ENCODE assay signal across 30 cellular contexts in genomic region chr12:5691943-5692342, GRCh38.
DNase-seq lines count a peak whose midpoint lies in the region; ATAC-seq, FAIRE-seq and TF ChIP-seq lines count a peak whose summit lies in the region.
"Had no signal": no experiment of that assay in that cellular context is flagged by ENCODE, and none has a peak within 500 bp of the region (broad histone marks: within the 10 kb centered on the region; RNA-seq: fewer than 3 reads in every experiment).

No MANE protein-coding gene starts in this region.

- TF ChIP-seq RAD21 in HepG2 (CRISPR knock-in tag; IDR thresholded peaks at IDR 0.05), result no peak

- POLR2A ChIA-PET in HepG2 (lab: Yijun Ruan, JAX), result no interaction called here

- peak; percentile 35 for DNase-seq in left ventricle myocardium superior
- DNase-seq in left cardiac atrium, result no peak
- peak; percentile 45 for DNase-seq in GM03348 (ENCODE audit: low spot score)
- DNase-seq in adipocyte (ENCODE audit: low read depth), result peak; percentile 46
- no peak for DNase-seq in HepG2 (ENCODE audit: low spot score)
- DNase-seq in stimulated activated CD4-positive, alpha-beta T cell treated with anti-CD3 and anti-CD28 coated beads, Interleukin-2, amount 100 ng/mL, for 48 hours, result no peak
- no peak for DNase-seq in NCI-H2171 treated with DMSO at 0.1 percent for 48 hours (lab: John Stamatoyannopoulos, UW)
- DNase-seq: CD8-positive, alpha-beta T cell; DMS 273 treated with DMSO at 0.1 percent for 48 hours; DMS79; GF-D8; H9; MM.1S; NCI-H1048; NCI-H1417; NCI-H1694; NCI-H2029 treated with DMSO at 0.1 percent for 48 hours; NCI-H2171; NCI-H345; NCI-H510A treated with DMSO at 0.1 percent for 48 hours; NK-92 treated with Interleukin-12 subunit alpha and Interleukin-12 subunit beta, amount 100 ng/mL, for 24 hours; RPMI8226; SHP77 treated with DMSO at 0.1 percent for 48 hours; SW 1271 had no signal

- H4K20me1 ChIP-seq in HepG2 (ENCODE audit: insufficient read depth, low read length), result no peaks in the 10 kb centered on the region

- no peak overlapping the region for H3K4me2 ChIP-seq in HepG2 (ENCODE audit: low read depth, low read length)
- H3K4me2 ChIP-seq: A549, KMS-11 had no signal

- no peak for TF ChIP-seq CTCF in HepG2 (CRISPR knock-in tag; IDR thresholded peaks at IDR 0.05)

- TF ChIP-seq POLR2A in HepG2 (IDR thresholded peaks at IDR 0.05; ENCODE audit: insufficient read depth in 1 of 2, low read depth in 2 of 2, low read length in 2 of 2), result no peak

- H3K4me3 ChIP-seq in adipocyte (ENCODE audit: low read length) (no peak overlapping the region), HepG2 (replicated peaks in 1 of 3; ENCODE audit: insufficient read depth in 1 of 3, low read depth in 2 of 3, low read length in 3 of 3) (no peak overlapping the region)
- H3K4me3 ChIP-seq: A549 had no signal

- H3K9me3 ChIP-seq in adipocyte (ENCODE audit: control insufficient read depth, low read length) (no peaks in the 10 kb centered on the region), HepG2 (ENCODE audit: low read length) (no peaks in the 10 kb centered on the region)
- H3K9me3 ChIP-seq: A549 had no signal

- H3K9ac ChIP-seq in adipocyte (ENCODE audit: low read length) (no peak overlapping the region), HepG2 (ENCODE audit: insufficient read depth, low read depth, low read length) (no peak overlapping the region)
- H3K9ac ChIP-seq: KMS-11 had no signal

- in situ Hi-C loops in HepG2 (cut with HindIII; ENCODE audit: extremely low pct_ligation_motif_present, low pct_unique_long_range_greater_than_20kb), result no loop called here

- 17% methylated on average over 6 of the region's 6 CpGs for WGBS in HepG2 (ENCODE audit: low lambda C conversion rate)

- no peaks in the 10 kb centered on the region for H3K79me2 ChIP-seq in HepG2 (ENCODE audit: insufficient read depth, low read length)

- TF ChIP-seq EP300 in HepG2 (IDR thresholded peaks at IDR 0.05; ENCODE audit: low read depth in 2 of 2, low read length in 2 of 2) (no peak), HepG2 (CRISPR knock-in tag; IDR thresholded peaks at IDR 0.05; ENCODE audit: borderline replicate concordance) (no peak)

- CTCF ChIA-PET in HepG2 (lab: Yijun Ruan, JAX; ENCODE audit: low intra/inter-chr PET ratio, low total read pairs), result no interaction called here

- intact Hi-C loops in left ventricle myocardium superior (cut with micrococcal nuclease) (no loop called here), left cardiac atrium (cut with DNase I) (no loop called here), HepG2 (cut with micrococcal nuclease; ENCODE audit: unreplicated experiment) (no loop called here)

- no TSS peak for BruUV-seq in HepG2 (replicated peaks; lab: Mats Ljungman, UMichigan)

- no peak overlapping the region for H3K27ac ChIP-seq in HepG2 (ENCODE audit: extremely low read length, insufficient read depth, low read length)
- H3K27ac ChIP-seq: A549, C4-2B, KMS-11 had no signal

- H3K36me3 ChIP-seq in adipocyte (ENCODE audit: control insufficient read depth, insufficient read depth, low read length, severe bottlenecking) (no peaks in the 10 kb centered on the region), HepG2 (replicated peaks in 1 of 2; ENCODE audit: control insufficient read depth in 1 of 2, insufficient read depth in 2 of 2, low read length in 2 of 2) (no peaks in the 10 kb centered on the region)

- FAIRE-seq in HepG2 (lab: Jason Lieb, UNC), result no peak
- FAIRE-seq: A549, GM12892, GM19239 had no signal

- H3K4me1 ChIP-seq in adipocyte (ENCODE audit: control insufficient read depth, insufficient read depth, low read length), result no peaks in the 10 kb centered on the region
- no peaks in the 10 kb centered on the region for H3K4me1 ChIP-seq in HepG2 (ENCODE audit: insufficient read depth, low read length)
- H3K4me1 ChIP-seq: A549 had no signal

- no peak overlapping the region for H2AFZ ChIP-seq in HepG2 (ENCODE audit: low read length)

- H3K27me3 ChIP-seq in adipocyte (replicated peaks; ENCODE audit: control insufficient read depth, insufficient read depth, low read length) (peaks cover 19% of the 10 kb centered on the region), HepG2 (ENCODE audit: control insufficient read depth in 1 of 2, insufficient read depth in 2 of 2, low read length in 2 of 2) (no peaks in the 10 kb centered on the region)

- peak; percentile 68 for ATAC-seq in left ventricle myocardium superior
- ATAC-seq in left cardiac atrium, result no peak
- no peak for ATAC-seq in HepG2
- ATAC-seq in SK-N-SH treated with all-trans-retinoic acid at 6 μM for 48 hours, result no peak
- ATAC-seq: A549; CD8-positive, alpha-beta T cell had no signal

TF ChIP-seq in HepG2, 621 proteins besides CTCF, POLR2A, EP300 and RAD21:
- TF ChIP-seq ATF7 (IDR thresholded peaks at IDR 0.05), result peak; percentile 43; the same call in 1 of the 2 replicates
- TF ChIP-seq ATF7 (CRISPR knock-in tag; IDR thresholded peaks at IDR 0.05), result no peak
- TF ChIP-seq CEBPB (IDR thresholded peaks at IDR 0.05; ENCODE audit: borderline replicate concordance, low read depth, low read length), result peak; percentile 78
- no peak for TF ChIP-seq SRSF9 (IDR thresholded peaks at IDR 0.05; ENCODE audit: borderline replicate concordance, insufficient read depth, low read depth, low read length, poor library complexity, severe bottlenecking)
- no peak for TF ChIP-seq KDM3A (CRISPR knock-in tag; IDR thresholded peaks at IDR 0.05; ENCODE audit: low read depth)
- TF ChIP-seq ZFP90 (CRISPR knock-in tag; IDR thresholded peaks at IDR 0.05; ENCODE audit: borderline replicate concordance), result no peak

TF ChIP-seq in SK-N-SH treated with all-trans-retinoic acid at 6 μM for 48 hours, 23 proteins besides CTCF, POLR2A, EP300 and RAD21:
- no peak for TF ChIP-seq CREB5 (CRISPR knock-in tag; IDR thresholded peaks at IDR 0.05; ENCODE audit: low read depth)

Comparison
In these comparisons a context has a peak if more than half of its experiments do, and no peak if none do; other contexts are left out.
1. DNase-seq: peak in left ventricle myocardium superior (single experiment), GM03348 (single experiment) and adipocyte (single experiment); none in left cardiac atrium (single experiment), HepG2 (single experiment), stimulated activated CD4-positive, alpha-beta T cell treated with anti-CD3 and anti-CD28 coated beads, Interleukin-2, amount 100 ng/mL, for 48 hours (0 of 2) and NCI-H2171 treated with DMSO at 0.1 percent for 48 hours (single experiment).